In genomic region chr14:93183596-93184317, GRCh38 we compare ENCODE assay signal across 8 cellular contexts. TPM values are rescaled to one million over a fixed set of nuclear protein-coding genes. Genes with fewer than 3 reads are reported as not detected.
DNase-seq lines count a peak whose midpoint lies in the region; ATAC-seq and TF ChIP-seq lines count a peak whose summit lies in the region.

No MANE protein-coding gene starts in this region.

- H4K20me1 ChIP-seq in IMR-90 (ENCODE audit: insufficient read depth, low read length), result no peaks in the 10 kb centered on the region; the same call in 1 of the 2 replicates

- DNase-seq in BE2C (no peak), IMR-90 (no peak), choroid plexus epithelial cell (ENCODE audit: low read depth) (no peak), occipital lobe (lab: John Stamatoyannopoulos, UW) (no peak), GM13976 (ENCODE audit: low spot score) (no peak)
- DNase-seq in naive thymus-derived CD4-positive, alpha-beta T cell, result no peak

- peaks cover 16 to 33% of the 10 kb centered on the region in 2 experiments for H3K79me1 ChIP-seq in IMR-90 (ENCODE audit: low read depth in 1 of 2, low read length in 2 of 2)

- H2AK5ac ChIP-seq in IMR-90 (ENCODE audit: low read depth, low read length), result no peak overlapping the region

- ATAC-seq in IMR-90 (ENCODE audit: low read depth) (no peak), GM21528 (IDR thresholded peaks at IDR 0.05; ENCODE audit: low FRiP score, unreplicated experiment) (no peak), GM21526 (IDR thresholded peaks at IDR 0.05; ENCODE audit: low FRiP score, unreplicated experiment) (no peak)
- no peak for ATAC-seq in naive thymus-derived CD4-positive, alpha-beta T cell

- H2BK5ac ChIP-seq in IMR-90 (ENCODE audit: low read depth, low read length, poor library complexity, severe bottlenecking), result no peak overlapping the region

- CTCF ChIA-PET in IMR-90 (lab: Yijun Ruan, JAX), result interaction anchor here (0.6 to 1.4 kb wide), 3 partner anchors 26 to 71 kb away, joined by 3 to 4 read pairs (median 3); no protein-coding TSS in a partner anchor
- CTCF ChIA-PET in naive thymus-derived CD4-positive, alpha-beta T cell (lab: Charles Lee), result interaction anchor here (0.6 to 3.2 kb wide), 6 partner anchors 21 to 227 kb away, joined by 3 to 16 read pairs (median 4); partner anchors contain the start of gene ITPK1

- peak overlapping the region; percentile 10 for H2AK9ac ChIP-seq in IMR-90 (replicated peaks; ENCODE audit: low read depth, low read length, poor library complexity)

- peak overlapping the region; percentile 84 to 97 (median 93) for H3K27ac Mint-ChIP-seq in naive thymus-derived CD4-positive, alpha-beta T cell

- TF ChIP-seq POLR2A in IMR-90 (IDR thresholded peaks at IDR 0.05; ENCODE audit: low read depth, low read length), result no peak

- TF ChIP-seq CTCF in BE2C (IDR thresholded peaks at IDR 0.05; ENCODE audit: low read depth, low read length), result no peak
- no peak for TF ChIP-seq CTCF in IMR-90 (conservative IDR thresholded peaks at IDR 0.05; ENCODE audit: low read depth, low read length)
- no peak for TF ChIP-seq CTCF in choroid plexus epithelial cell (conservative IDR thresholded peaks at IDR 0.05; ENCODE audit: low read depth, low read length)
- no peak for TF ChIP-seq CTCF in GM13976 (IDR thresholded peaks at IDR 0.05; ENCODE audit: borderline replicate concordance, control extremely low read depth, extremely low read depth, insufficient read depth, missing control alignments)

- H2BK20ac ChIP-seq in IMR-90 (ENCODE audit: low read depth, low read length), result no peak overlapping the region

- no peak overlapping the region; the same call in 1 of the 2 replicates for H3K56ac ChIP-seq in IMR-90 (ENCODE audit: extremely low read depth, insufficient read depth, low read length)

- H3K36me3 ChIP-seq in BE2C (peaks cover 16% of the 10 kb centered on the region), IMR-90 (ENCODE audit: control insufficient read depth, insufficient read depth, low read length) (peaks cover 6% of the 10 kb centered on the region; the same call in 1 of the 2 replicates)
- H3K36me3 ChIP-seq in naive thymus-derived CD4-positive, alpha-beta T cell (ENCODE audit: control insufficient read depth in 2 of 3, insufficient read depth in 3 of 3, low read length in 3 of 3), result peaks cover 0 to 12% (median 0%) of the 10 kb centered on the region in 3 experiments

- dilution Hi-C loops in IMR-90 (cut with HindIII; ENCODE audit: low sequenced_read_pairs, unreplicated experiment), result no loop called here

- TSS peak; percentile 67 for BruUV-seq in IMR-90 (replicated peaks; lab: Mats Ljungman, UMichigan)

- peaks cover 25 to 54% (median 38%) of the 10 kb centered on the region in 7 donors for H3K4me1 Mint-ChIP-seq in naive thymus-derived CD4-positive, alpha-beta T cell

- in situ Hi-C loops in IMR-90 (cut with MboI; ENCODE audit: low sequenced_read_pairs), result no loop called here
- in situ Hi-C loops in GM13976 (cut with MboI; ENCODE audit: low sequenced_read_pairs, unreplicated experiment), result no loop called here

- H2BK15ac ChIP-seq in IMR-90 (ENCODE audit: low read depth, low read length), result no peak overlapping the region

- peaks cover 4 to 16% (median 10%) of the 10 kb centered on the region in 5 donors for H3K36me3 Mint-ChIP-seq in naive thymus-derived CD4-positive, alpha-beta T cell

- peak overlapping the region; percentile 99 for H2AFZ ChIP-seq in IMR-90 (replicated peaks; ENCODE audit: low read length, poor library complexity)

- H4K5ac ChIP-seq in IMR-90 (ENCODE audit: low read depth, low read length), result no peak overlapping the region

- peak overlapping the region; percentile 90 for H3K4me2 ChIP-seq in IMR-90 (ENCODE audit: low read depth, low read length)

- H3K9me3 ChIP-seq in BE2C, result no peaks in the 10 kb centered on the region
- no peaks in the 10 kb centered on the region for H3K9me3 ChIP-seq in IMR-90 (ENCODE audit: control insufficient read depth, insufficient read depth, low read length)
- H3K9me3 ChIP-seq in naive thymus-derived CD4-positive, alpha-beta T cell (ENCODE audit: control insufficient read depth in 2 of 3, low read length in 3 of 3), result no peaks in the 10 kb centered on the region

- intact Hi-C loops in IMR-90 (cut with micrococcal nuclease), result loop anchor here (1.0 kb wide), 2 partner anchors 68 to 150 kb away; partner anchors contain the start of genes BTBD7 and ITPK1
- intact Hi-C loops in naive thymus-derived CD4-positive, alpha-beta T cell (cut with micrococcal nuclease), result loop anchor here (1.0 to 10.0 kb wide), 8 partner anchors 24 to 1971 kb away; partner anchors contain the start of genes GOLGA5 (in 2 of the 2), BTBD7 (in 1 of the 2), CPSF2 (in 1 of the 2) and DICER1 (in 1 of the 2)

- POLR2A ChIA-PET in IMR-90 (lab: Charles Lee; ENCODE audit: unreplicated experiment), result no interaction called here
- POLR2A ChIA-PET in naive thymus-derived CD4-positive, alpha-beta T cell (lab: Charles Lee), result interaction anchor here (1.0 to 6.2 kb wide), 6 partner anchors 24 to 897 kb away, joined by 3 to 69 read pairs (median 6); partner anchors contain the start of genes DDX24, GON7, IFI27L1 and ITPK1

- no peak overlapping the region for H3K18ac ChIP-seq in IMR-90 (ENCODE audit: low read depth, low read length)

- H4K8ac ChIP-seq in IMR-90 (ENCODE audit: low read depth in 2 of 2, low read length in 2 of 2), result peak overlapping the region; percentile 23 to 49; a peak in 3 of 4 replicates

- no peaks in the 10 kb centered on the region for H3K9me3 Mint-ChIP-seq in naive thymus-derived CD4-positive, alpha-beta T cell

- H3K9me1 ChIP-seq in IMR-90 (ENCODE audit: insufficient read depth, low read length), result no peaks in the 10 kb centered on the region; the same call in 1 of the 2 replicates

- H3K4me3 ChIP-seq in BE2C (ENCODE audit: low read depth, low read length) (peak overlapping the region; percentile 95), IMR-90 (ENCODE audit: insufficient read depth, low read depth, low read length) (peak overlapping the region; percentile 99), choroid plexus epithelial cell (ENCODE audit: low read depth, low read length) (peak overlapping the region; percentile 99)
- H3K4me3 ChIP-seq in naive thymus-derived CD4-positive, alpha-beta T cell (ENCODE audit: low read length), result peak overlapping the region; percentile 95

- peak overlapping the region; percentile 84 to 98 (median 89) for H3K4me3 Mint-ChIP-seq in naive thymus-derived CD4-positive, alpha-beta T cell

- H3K23ac ChIP-seq in IMR-90 (ENCODE audit: low read depth, low read length), result 0 out of 2 replicates have a peak overlapping the region, but pooled peaks have one; percentile 23

- H3K14ac ChIP-seq in IMR-90 (replicated peaks; ENCODE audit: low read depth, low read length), result peak overlapping the region; percentile 20; the same call in 1 of the 2 replicates

- WGBS in IMR-90 (ENCODE audit: extremely low coverage in 2 of 2, insufficient read length in 1 of 2), 2 experiments, result 79% methylated on average over 4 of the region's 17 CpGs; no CpG with 5 or more reads in 1 of the 2 experiments

- H3K4me1 ChIP-seq in BE2C, result peaks cover 3% of the 10 kb centered on the region; the same call in 1 of the 2 replicates
- no peaks in the 10 kb centered on the region for H3K4me1 ChIP-seq in IMR-90 (ENCODE audit: control insufficient read depth, insufficient read depth, low read length)
- H3K4me1 ChIP-seq in naive thymus-derived CD4-positive, alpha-beta T cell (ENCODE audit: control insufficient read depth in 2 of 2, insufficient read depth in 2 of 2, low read length in 2 of 2), result peaks cover 9 to 23% of the 10 kb centered on the region in 2 donors

- no peak overlapping the region for H3K4ac ChIP-seq in IMR-90 (ENCODE audit: low read depth, low read length)

- H3K27me3 ChIP-seq in BE2C, result no peaks in the 10 kb centered on the region
- no peaks in the 10 kb centered on the region for H3K27me3 ChIP-seq in IMR-90 (ENCODE audit: control insufficient read depth, insufficient read depth, low read length)
- H3K27me3 ChIP-seq in naive thymus-derived CD4-positive, alpha-beta T cell (ENCODE audit: control insufficient read depth in 2 of 2, insufficient read depth in 2 of 2, low read length in 2 of 2), result no peaks in the 10 kb centered on the region

- H3K27ac ChIP-seq in IMR-90 (ENCODE audit: insufficient read depth, low read length), result peak overlapping the region; percentile 45; the same call in 1 of the 2 replicates
- H3K27ac ChIP-seq in naive thymus-derived CD4-positive, alpha-beta T cell (ENCODE audit: low read depth, low read length), result peak overlapping the region; percentile 96

- H2BK120ac ChIP-seq in IMR-90 (ENCODE audit: low read depth, low read length), result no peak overlapping the region

- TF ChIP-seq RAD21 in IMR-90 (IDR thresholded peaks at IDR 0.05; ENCODE audit: low read length), result no peak

- peak overlapping the region; percentile 84 for H3K9ac ChIP-seq in IMR-90 (ENCODE audit: low read depth, low read length)

- no peaks in the 10 kb centered on the region for H3K27me3 Mint-ChIP-seq in naive thymus-derived CD4-positive, alpha-beta T cell

- H4K91ac ChIP-seq in IMR-90 (ENCODE audit: insufficient read depth, low read depth, low read length), result no peak overlapping the region

RNA-seq across cellular contexts. Expression of gene MOAP1, which starts 0.9 kb away (rescaled TPM):
- 75.6 TPM for polyA plus RNA-seq in BE2C (2012; ENCODE audit: insufficient read depth, insufficient read length, low read depth)
- total RNA-seq in IMR-90 (2012; rRNA removed), result 9.9 and 12.8 TPM in 2 replicates
- polyA plus RNA-seq in IMR-90 (2012; rRNA removed), result 10.7 and 13.2 TPM in 2 replicates
- polyA plus RNA-seq in IMR-90 (2012; cell fraction: cytosol; rRNA removed), result 6.7 and 9.3 TPM in 2 replicates
- polyA plus RNA-seq in IMR-90 (2012; cell fraction: nucleus; rRNA removed; ENCODE audit: low replicate concordance), result 6.1 and 21.1 TPM in 2 replicates
- 100 to 1,000 TPM in 1 of 5 experiments, 10 to 100 TPM in 4; 20.5 to 102 (median 43.6) TPM for total RNA-seq in naive thymus-derived CD4-positive, alpha-beta T cell
- polyA plus RNA-seq in naive thymus-derived CD4-positive, alpha-beta T cell, result 10 to 100 TPM; 59.4 to 80.8 TPM
- total RNA-seq in occipital lobe, result 70.3 TPM

RNA-seq across cellular contexts. Expression of gene LYSET, which starts 1.4 kb away (rescaled TPM):
- 33.0 TPM for polyA plus RNA-seq in BE2C (2012; ENCODE audit: insufficient read depth, insufficient read length, low read depth)
- total RNA-seq in IMR-90 (2012; rRNA removed) (8.3 and 10.2 TPM in 2 replicates), occipital lobe (8.6 TPM)
- polyA plus RNA-seq in IMR-90 (2012; rRNA removed), result 5.0 and 6.3 TPM in 2 replicates
- polyA plus RNA-seq in IMR-90 (2012; cell fraction: cytosol; rRNA removed), result 2.8 and 3.0 TPM in 2 replicates
- polyA plus RNA-seq in IMR-90 (2012; cell fraction: nucleus; rRNA removed; ENCODE audit: low replicate concordance), result 0.66 and 3.5 TPM in 2 replicates
- 10 to 100 TPM in 4 of 5 experiments, 1 to 10 TPM in 1; 8.0 to 26.6 (median 12.4) TPM for total RNA-seq in naive thymus-derived CD4-positive, alpha-beta T cell
- 10 to 100 TPM; 42.1 to 47.7 TPM for polyA plus RNA-seq in naive thymus-derived CD4-positive, alpha-beta T cell

RNA-seq across cellular contexts. Expression of gene GON7, which starts 23.1 kb away (rescaled TPM):
- polyA plus RNA-seq in BE2C (2012; ENCODE audit: insufficient read depth, insufficient read length, low read depth), result 24.0 TPM
- total RNA-seq in IMR-90 (2012; rRNA removed), result 4.3 and 10.3 TPM in 2 replicates
- polyA plus RNA-seq in IMR-90 (2012; rRNA removed), result 5.6 and 7.8 TPM in 2 replicates
- 2.0 and 2.1 TPM in 2 replicates for polyA plus RNA-seq in IMR-90 (2012; cell fraction: cytosol; rRNA removed)
- polyA plus RNA-seq in IMR-90 (2012; cell fraction: nucleus; rRNA removed; ENCODE audit: low replicate concordance), result 0.50 and 1.5 TPM in 2 replicates
- 10 to 100 TPM in 2 of 5 experiments, 1 to 10 TPM in 3; 3.5 to 17.4 (median 8.3) TPM for total RNA-seq in naive thymus-derived CD4-positive, alpha-beta T cell
- 10 to 100 TPM; 12.4 to 19.2 TPM for polyA plus RNA-seq in naive thymus-derived CD4-positive, alpha-beta T cell
- total RNA-seq in occipital lobe, result 11.9 TPM

RNA-seq across cellular contexts. Expression of gene UBR7, which starts 23.3 kb away (rescaled TPM):
- polyA plus RNA-seq in BE2C (2012; ENCODE audit: insufficient read depth, insufficient read length, low read depth), result 38.7 TPM
- total RNA-seq in IMR-90 (2012; rRNA removed) (29.4 and 55.8 TPM in 2 replicates), occipital lobe (56.6 TPM)
- polyA plus RNA-seq in IMR-90 (2012; rRNA removed), result 20.3 and 24.2 TPM in 2 replicates
- 9.8 and 10.5 TPM in 2 replicates for polyA plus RNA-seq in IMR-90 (2012; cell fraction: cytosol; rRNA removed)
- polyA plus RNA-seq in IMR-90 (2012; cell fraction: nucleus; rRNA removed; ENCODE audit: low replicate concordance), result 6.4 and 13.4 TPM in 2 replicates
- 10 to 100 TPM; 10.1 to 31.3 (median 13.5) TPM for total RNA-seq in naive thymus-derived CD4-positive, alpha-beta T cell
- 10 to 100 TPM; 26.6 to 27.8 TPM for polyA plus RNA-seq in naive thymus-derived CD4-positive, alpha-beta T cell
